Comparison of ENCODE assay signal across 12 cellular contexts in genomic region chr12:116592731-116593130, GRCh38. TPM values are rescaled to one million over a fixed set of nuclear protein-coding genes. Genes with fewer than 3 reads are reported as not detected.
DNase-seq lines count a peak whose midpoint lies in the region; ATAC-seq and TF ChIP-seq lines count a peak whose summit lies in the region.
"Had no signal": no experiment of that assay in that cellular context is flagged by ENCODE, and none has a peak within 500 bp of the region (broad histone marks: within the 10 kb centered on the region; RNA-seq: fewer than 3 reads in every experiment).

No MANE protein-coding gene starts in this region.

- no peak for DNase-seq in T-helper 2 cell treated with Interferon-gamma antibody and Interleukin-4, amounts not matched to agents 5 μg/mL and 100 μg/mL, for 36 hours (ENCODE audit: low spot score)
- DNase-seq in T-helper 2 cell (no peak), activated B cell treated with CpG ODN at 0.5 μM for 24 hours (no peak), lower leg skin (ENCODE audit: low spot score in 2 of 2) (peak; percentile 64 to 88), thoracic aorta (ENCODE audit: low spot score) (no peak), GM13977 (ENCODE audit: low spot score) (no peak), SHP77 (lab: John Stamatoyannopoulos, UW) (no peak)
- DNase-seq: activated gamma-delta T cell treated with Interleukin-2 at 50 U/mL for 16 hours; effector CD8-positive, alpha-beta T cell; MM.1S had no signal

- intact Hi-C loops in activated B cell treated with CpG ODN at 0.5 μM for 24 hours (cut with micrococcal nuclease) (loop anchor here (5.0 kb wide), 2 partner anchors 85 to 135 kb away; no protein-coding TSS in a partner anchor), lower leg skin (cut with DNase I; ENCODE audit: low total_unique reads) (loop anchor here (10.0 kb wide), 1 partner anchor 318 kb away; the partner anchor contains the start of gene MED13L)

- in situ Hi-C loops in GM13977 (cut with MboI; ENCODE audit: low pct_unique_long_range_greater_than_20kb, low sequenced_read_pairs, unreplicated experiment), result no loop called here

- H3K27ac Mint-ChIP-seq in T-helper 2 cell treated with Interferon-gamma antibody and Interleukin-4, amounts not matched to agents 5 μg/mL and 100 μg/mL, for 36 hours, result peak overlapping the region; percentile 64
- peak overlapping the region; percentile 64 for H3K27ac Mint-ChIP-seq in activated B cell treated with CpG ODN at 0.5 μM for 24 hours

- TF ChIP-seq CTCF in activated B cell treated with CpG ODN at 0.5 μM for 24 hours (IDR thresholded peaks at IDR 0.05) (no peak), lower leg skin (IDR thresholded peaks at IDR 0.05) (no peak), thoracic aorta (IDR thresholded peaks at IDR 0.05) (no peak), GM13977 (IDR thresholded peaks at IDR 0.05; ENCODE audit: extremely low read depth, insufficient read depth, missing control alignments) (no peak)

- peaks cover 11 to 37% of the 10 kb centered on the region in 2 donors for H3K4me1 ChIP-seq in thoracic aorta (ENCODE audit: control insufficient read depth in 1 of 2, low read depth in 2 of 2)
- H3K4me1 ChIP-seq: parathyroid adenoma had no signal

- TF ChIP-seq POLR2A in lower leg skin (IDR thresholded peaks at IDR 0.05), result no peak

- no peak overlapping the region for H3K4me3 Mint-ChIP-seq in T-helper 2 cell treated with Interferon-gamma antibody and Interleukin-4, amounts not matched to agents 5 μg/mL and 100 μg/mL, for 36 hours
- H3K4me3 Mint-ChIP-seq in activated B cell treated with CpG ODN at 0.5 μM for 24 hours, result no peak overlapping the region

- peak overlapping the region; percentile 21 to 49 for H3K27ac ChIP-seq in thoracic aorta
- H3K27ac ChIP-seq: parathyroid adenoma had no signal

- no peaks in the 10 kb centered on the region for H3K36me3 ChIP-seq in thoracic aorta

- peaks cover 3% of the 10 kb centered on the region for H3K9me3 Mint-ChIP-seq in T-helper 2 cell treated with Interferon-gamma antibody and Interleukin-4, amounts not matched to agents 5 μg/mL and 100 μg/mL, for 36 hours
- no peaks in the 10 kb centered on the region for H3K9me3 Mint-ChIP-seq in activated B cell treated with CpG ODN at 0.5 μM for 24 hours

- WGBS in lower leg skin, 2 donors, result 47 to 57% methylated on average over 8 of the region's 8 CpGs

- peaks cover 7% of the 10 kb centered on the region for H3K27me3 Mint-ChIP-seq in T-helper 2 cell treated with Interferon-gamma antibody and Interleukin-4, amounts not matched to agents 5 μg/mL and 100 μg/mL, for 36 hours (ENCODE audit: low read depth)
- no peaks in the 10 kb centered on the region for H3K27me3 Mint-ChIP-seq in activated B cell treated with CpG ODN at 0.5 μM for 24 hours

- no peaks in the 10 kb centered on the region for H3K27me3 ChIP-seq in thoracic aorta (replicated peaks; ENCODE audit: insufficient read depth)

- CTCF ChIA-PET in activated B cell treated with CpG ODN at 0.5 μM for 24 hours (lab: Charles Lee), result no interaction called here

- ATAC-seq in activated B cell treated with CpG ODN at 0.5 μM for 24 hours (ENCODE audit: low read depth) (no peak), thoracic aorta (ENCODE audit: insufficient number of reproducible peaks, low FRiP score, low read depth) (no peak), GM21737 (IDR thresholded peaks at IDR 0.05; ENCODE audit: unreplicated experiment) (no peak)

- H3K9me3 ChIP-seq in thoracic aorta, result no peaks in the 10 kb centered on the region

- POLR2A ChIA-PET in activated B cell treated with CpG ODN at 0.5 μM for 24 hours (lab: Charles Lee), result no interaction called here

- H3K36me3 Mint-ChIP-seq in T-helper 2 cell treated with Interferon-gamma antibody and Interleukin-4, amounts not matched to agents 5 μg/mL and 100 μg/mL, for 36 hours (ENCODE audit: low read depth), result peaks cover 2% of the 10 kb centered on the region
- H3K36me3 Mint-ChIP-seq in activated B cell treated with CpG ODN at 0.5 μM for 24 hours (ENCODE audit: low read depth), result no peaks in the 10 kb centered on the region

- H3K4me3 ChIP-seq in lower leg skin (ENCODE audit: low read depth, poor library complexity, severe bottlenecking) (no peak overlapping the region), thoracic aorta (no peak overlapping the region)

- H3K4me1 Mint-ChIP-seq in T-helper 2 cell treated with Interferon-gamma antibody and Interleukin-4, amounts not matched to agents 5 μg/mL and 100 μg/mL, for 36 hours (ENCODE audit: low read depth), result peaks cover 31% of the 10 kb centered on the region
- H3K4me1 Mint-ChIP-seq in activated B cell treated with CpG ODN at 0.5 μM for 24 hours, result peaks cover 44% of the 10 kb centered on the region

RNA-seq across cellular contexts. Expression of gene MAP1LC3B2, which starts 33.5 kb away (rescaled TPM):
- 1.0 and 1.9 TPM in 2 replicates for total RNA-seq in activated B cell treated with CpG ODN at 0.5 μM for 24 hours
- total RNA-seq in lower leg skin, result 1 to 10 TPM in 3 of 4 donors, not detected in 1; 2.1 to 2.5 (median 2.3) TPM
- total RNA-seq in thoracic aorta, result 1 to 10 TPM in 1 of 2 donors, not detected in 1; 1.5 TPM

Comparison
In these comparisons a context has a peak if more than half of its experiments do, and no peak if none do; other contexts are left out.
1. DNase-seq: peak in lower leg skin (2 of 2); none in T-helper 2 cell treated with Interferon-gamma antibody and Interleukin-4, amounts not matched to agents 5 μg/mL and 100 μg/mL, for 36 hours (single experiment), T-helper 2 cell (0 of 5), activated B cell treated with CpG ODN at 0.5 μM for 24 hours (single experiment), thoracic aorta (single experiment), GM13977 (single experiment) and SHP77 (0 of 2).